17 cellular contexts compared by ENCODE assay signal in the genomic region with DNA sequence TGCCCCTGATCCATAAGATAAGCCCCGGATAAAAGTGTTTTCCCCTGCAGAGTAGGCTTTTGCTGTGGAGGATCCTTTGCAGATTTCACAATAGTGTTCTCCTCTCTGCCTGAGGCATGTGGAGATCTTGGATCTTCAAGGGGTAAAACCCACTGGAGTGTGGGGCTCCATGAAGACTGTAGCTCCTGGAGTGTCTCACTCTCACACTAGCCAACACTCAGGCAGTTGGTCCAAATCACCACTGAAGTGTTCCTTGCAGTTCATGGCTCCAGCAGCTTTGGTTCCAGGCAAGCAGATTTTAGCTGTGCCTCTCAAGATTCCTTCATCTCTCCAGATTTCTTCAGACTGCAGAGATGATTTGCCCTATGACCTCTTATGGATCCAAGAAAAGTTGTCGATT.
DNase-seq lines count a peak whose midpoint lies in the region; ATAC-seq, FAIRE-seq and TF ChIP-seq lines count a peak whose summit lies in the region.
"Had no signal": no experiment of that assay in that cellular context is flagged by ENCODE, and none has a peak within 500 bp of the region (broad histone marks: within the 10 kb centered on the region; RNA-seq: fewer than 3 reads in every experiment).

No MANE protein-coding gene starts in this region.

- intact Hi-C loops in thyroid gland (cut with DNase I) = no loop called here

- H3K4me1 ChIP-seq in GM23338 (ENCODE audit: insufficient read depth) (no peaks in the 10 kb centered on the region), adipocyte (ENCODE audit: control insufficient read depth, insufficient read depth, low read length) (no peaks in the 10 kb centered on the region), thyroid gland (peaks cover 0 to 9% of the 10 kb centered on the region in 2 donors)
- H3K4me1 ChIP-seq: BLaER1, Caco-2 had no signal

- no peak overlapping the region for H3K4me2 ChIP-seq in GM23338
- H3K4me2 ChIP-seq: BLaER1 had no signal

- TF ChIP-seq POLR2A in thyroid gland (IDR thresholded peaks at IDR 0.05) = no peak

- H3K9me3 Mint-ChIP-seq in GM23338 = peaks cover 2% of the 10 kb centered on the region; the same call in 1 of the 3 replicates
- peaks cover 29% of the 10 kb centered on the region for H3K9me3 Mint-ChIP-seq in mesothelial cell of epicardium
- peaks cover 4 to 6% of the 10 kb centered on the region in 2 donors for H3K9me3 Mint-ChIP-seq in activated naive CD4-positive, alpha-beta T cell treated with anti-CD3 and anti-CD28 coated beads, Interleukin-2, amount 50 U/mL, for 72 hours

- no peaks in the 10 kb centered on the region for H3K9me3 ChIP-seq in adipocyte (ENCODE audit: control insufficient read depth, low read length)
- H3K9me3 ChIP-seq in thyroid gland = no peaks in the 10 kb centered on the region
- H3K9me3 ChIP-seq: BLaER1, Caco-2 had no signal

- 32 to 44% methylated on average over 2 of the region's 2 CpGs for WGBS in thyroid gland, 2 donors

- H3F3A ChIP-seq in GM23338 (replicated peaks; ENCODE audit: low read depth) = no peaks in the 10 kb centered on the region

- no peak overlapping the region for H3K9ac ChIP-seq in adipocyte (ENCODE audit: low read length)
- H3K9ac ChIP-seq: BLaER1 had no signal

- H3K9me2 ChIP-seq in GM23338 (ENCODE audit: insufficient read depth) = peaks cover 6% of the 10 kb centered on the region; the same call in 1 of the 2 replicates

- TF ChIP-seq CTCF in GM23338 (conservative IDR thresholded peaks at IDR 0.05; ENCODE audit: low read depth in 2 of 2) (no peak), mesothelial cell of epicardium (IDR thresholded peaks at IDR 0.05; ENCODE audit: unreplicated experiment) (no peak), thyroid gland (IDR thresholded peaks at IDR 0.05) (no peak)

- H3K4me1 Mint-ChIP-seq in GM23338 (no peaks in the 10 kb centered on the region), mesothelial cell of epicardium (peaks cover 7% of the 10 kb centered on the region)
- H3K4me1 Mint-ChIP-seq: CD8-positive, alpha-beta memory T cell had no signal

- H3K27me3 ChIP-seq in GM23338 (ENCODE audit: insufficient read depth) (no peaks in the 10 kb centered on the region), adipocyte (replicated peaks; ENCODE audit: control insufficient read depth, insufficient read depth, low read length) (no peaks in the 10 kb centered on the region), thyroid gland (no peaks in the 10 kb centered on the region)
- H3K27me3 ChIP-seq: BLaER1 had no signal

- H3K27ac Mint-ChIP-seq in GM23338 (no peak overlapping the region; the same call in 1 of the 2 replicates), mesothelial cell of epicardium (peak overlapping the region; percentile 27)
- no peak overlapping the region for H3K27ac Mint-ChIP-seq in activated naive CD4-positive, alpha-beta T cell treated with anti-CD3 and anti-CD28 coated beads, Interleukin-2, amount 50 U/mL, for 72 hours
- H3K27ac Mint-ChIP-seq: CD8-positive, alpha-beta memory T cell had no signal

- H3K79me2 ChIP-seq in GM23338 (replicated peaks; ENCODE audit: insufficient read depth) = no peaks in the 10 kb centered on the region

- H3K27me3 Mint-ChIP-seq in GM23338 (ENCODE audit: insufficient read depth, low read depth, poor library complexity) (no peaks in the 10 kb centered on the region), mesothelial cell of epicardium (ENCODE audit: low read depth) (no peaks in the 10 kb centered on the region)
- H3K27me3 Mint-ChIP-seq: CD8-positive, alpha-beta memory T cell had no signal

- H3K36me3 Mint-ChIP-seq in GM23338 (ENCODE audit: low read depth) = no peaks in the 10 kb centered on the region
- peaks cover 7% of the 10 kb centered on the region for H3K36me3 Mint-ChIP-seq in mesothelial cell of epicardium
- peaks cover 0 to 5% of the 10 kb centered on the region in 2 donors for H3K36me3 Mint-ChIP-seq in activated naive CD4-positive, alpha-beta T cell treated with anti-CD3 and anti-CD28 coated beads, Interleukin-2, amount 50 U/mL, for 72 hours
- H3K36me3 Mint-ChIP-seq: CD8-positive, alpha-beta memory T cell had no signal

- no peak overlapping the region for H3K4me3 ChIP-seq in GM23338
- no peak overlapping the region for H3K4me3 ChIP-seq in adipocyte (ENCODE audit: low read length)
- H3K4me3 ChIP-seq in thyroid gland (replicated peaks in 1 of 3) = no peak overlapping the region
- H3K4me3 ChIP-seq: BLaER1 had no signal

- FAIRE-seq in frontal cortex (lab: Jason Lieb, UNC) = no peak
- FAIRE-seq: GM12892, H1 had no signal

- H3K36me3 ChIP-seq in GM23338 (ENCODE audit: insufficient read depth) (no peaks in the 10 kb centered on the region), adipocyte (ENCODE audit: control insufficient read depth, insufficient read depth, low read length, severe bottlenecking) (no peaks in the 10 kb centered on the region), thyroid gland (no peaks in the 10 kb centered on the region)
- H3K36me3 ChIP-seq: BLaER1 had no signal

- no peak for DNase-seq in GM23338 (ENCODE audit: low spot score)
- DNase-seq in adipocyte (ENCODE audit: low read depth) = peak; percentile 43
- DNase-seq in mesothelial cell of epicardium (ENCODE audit: low spot score in 2 of 2, unreplicated experiment in 2 of 2) = no peak
- DNase-seq in thyroid gland = peak; percentile 62 to 66
- no peak for DNase-seq in frontal cortex (ENCODE audit: low spot score in 2 of 2)
- DNase-seq in activated naive CD4-positive, alpha-beta T cell treated with anti-CD3 and anti-CD28 coated beads, Interleukin-2, amount 50 U/mL, for 72 hours (ENCODE audit: low spot score in 2 of 2) = no peak
- no peak for DNase-seq in T-helper 9 cell
- DNase-seq: 8988T; AML-193; Caco-2; CD8-positive, alpha-beta memory T cell; DND-41; GDM1 had no signal

- H3K27ac ChIP-seq in GM23338 (ENCODE audit: low read depth) (no peak overlapping the region), thyroid gland (no peak overlapping the region)
- H3K27ac ChIP-seq: BLaER1 had no signal

- no peaks in the 10 kb centered on the region for H4K20me1 ChIP-seq in GM23338 (replicated peaks; ENCODE audit: insufficient read depth)
- H4K20me1 ChIP-seq: BLaER1 had no signal

- peak overlapping the region; percentile 19; the same call in 1 of the 2 replicates for H2AFZ ChIP-seq in GM23338

- H3K4me3 Mint-ChIP-seq in GM23338 (no peak overlapping the region), mesothelial cell of epicardium (no peak overlapping the region)
- H3K4me3 Mint-ChIP-seq: CD8-positive, alpha-beta memory T cell had no signal

- no peak for ATAC-seq in GM23338
- no peak for ATAC-seq in activated naive CD4-positive, alpha-beta T cell treated with anti-CD3 and anti-CD28 coated beads, Interleukin-2, amount 50 U/mL, for 72 hours
- ATAC-seq: HCT116 had no signal

TF ChIP-seq in GM23338, 12 proteins besides CTCF, POLR2A, EP300 and RAD21:
- TF ChIP-seq, protein P1, sequence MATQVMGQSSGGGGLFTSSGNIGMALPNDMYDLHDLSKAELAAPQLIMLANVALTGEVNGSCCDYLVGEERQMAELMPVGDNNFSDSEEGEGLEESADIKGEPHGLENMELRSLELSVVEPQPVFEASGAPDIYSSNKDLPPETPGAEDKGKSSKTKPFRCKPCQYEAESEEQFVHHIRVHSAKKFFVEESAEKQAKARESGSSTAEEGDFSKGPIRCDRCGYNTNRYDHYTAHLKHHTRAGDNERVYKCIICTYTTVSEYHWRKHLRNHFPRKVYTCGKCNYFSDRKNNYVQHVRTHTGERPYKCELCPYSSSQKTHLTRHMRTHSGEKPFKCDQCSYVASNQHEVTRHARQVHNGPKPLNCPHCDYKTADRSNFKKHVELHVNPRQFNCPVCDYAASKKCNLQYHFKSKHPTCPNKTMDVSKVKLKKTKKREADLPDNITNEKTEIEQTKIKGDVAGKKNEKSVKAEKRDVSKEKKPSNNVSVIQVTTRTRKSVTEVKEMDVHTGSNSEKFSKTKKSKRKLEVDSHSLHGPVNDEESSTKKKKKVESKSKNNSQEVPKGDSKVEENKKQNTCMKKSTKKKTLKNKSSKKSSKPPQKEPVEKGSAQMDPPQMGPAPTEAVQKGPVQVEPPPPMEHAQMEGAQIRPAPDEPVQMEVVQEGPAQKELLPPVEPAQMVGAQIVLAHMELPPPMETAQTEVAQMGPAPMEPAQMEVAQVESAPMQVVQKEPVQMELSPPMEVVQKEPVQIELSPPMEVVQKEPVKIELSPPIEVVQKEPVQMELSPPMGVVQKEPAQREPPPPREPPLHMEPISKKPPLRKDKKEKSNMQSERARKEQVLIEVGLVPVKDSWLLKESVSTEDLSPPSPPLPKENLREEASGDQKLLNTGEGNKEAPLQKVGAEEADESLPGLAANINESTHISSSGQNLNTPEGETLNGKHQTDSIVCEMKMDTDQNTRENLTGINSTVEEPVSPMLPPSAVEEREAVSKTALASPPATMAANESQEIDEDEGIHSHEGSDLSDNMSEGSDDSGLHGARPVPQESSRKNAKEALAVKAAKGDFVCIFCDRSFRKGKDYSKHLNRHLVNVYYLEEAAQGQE (IDR thresholded peaks at IDR 0.05; ENCODE audit: unreplicated experiment) = no peak
- TF ChIP-seq ZNF114 (CRISPR knock-in tag; IDR thresholded peaks at IDR 0.05) (no peak), ZNF331 (CRISPR knock-in tag; IDR thresholded peaks at IDR 0.05; ENCODE audit: low read depth) (no peak), STAT1 (IDR thresholded peaks at IDR 0.05; ENCODE audit: unreplicated experiment) (no peak), JUNB (IDR thresholded peaks at IDR 0.05; ENCODE audit: unreplicated experiment) (no peak), EZH2 (IDR thresholded peaks at IDR 0.05; ENCODE audit: low read depth, unreplicated experiment) (no peak), POLR2AphosphoS5 (IDR thresholded peaks at IDR 0.05; ENCODE audit: low read depth) (no peak)

Comparison
In these comparisons a context has a peak if more than half of its experiments do, and no peak if none do; other contexts are left out.
1. DNase-seq: peak in adipocyte (single experiment) and thyroid gland (2 of 2); none in GM23338 (single experiment), mesothelial cell of epicardium (0 of 2), frontal cortex (0 of 2), activated naive CD4-positive, alpha-beta T cell treated with anti-CD3 and anti-CD28 coated beads, Interleukin-2, amount 50 U/mL, for 72 hours (0 of 2) and T-helper 9 cell (single experiment).